In genomic region chr11:65181569-65182257, GRCh38 we compare ENCODE assay signal across 1 cellular context.
A peak's percentile ranks its signal among the peaks of the same experiment; 100 is the strongest.
TF ChIP-seq lines count a peak whose summit lies in the region.

CAPN1 (plus strand) TSS chr11:65181928; CDS start chr11:65182702, 774 bp downstream.

TF ChIP-seq in K562, 482 proteins besides CTCF, POLR2A, EP300 and RAD21 (continued from another document and continues in another):
- TF ChIP-seq, protein P1, sequence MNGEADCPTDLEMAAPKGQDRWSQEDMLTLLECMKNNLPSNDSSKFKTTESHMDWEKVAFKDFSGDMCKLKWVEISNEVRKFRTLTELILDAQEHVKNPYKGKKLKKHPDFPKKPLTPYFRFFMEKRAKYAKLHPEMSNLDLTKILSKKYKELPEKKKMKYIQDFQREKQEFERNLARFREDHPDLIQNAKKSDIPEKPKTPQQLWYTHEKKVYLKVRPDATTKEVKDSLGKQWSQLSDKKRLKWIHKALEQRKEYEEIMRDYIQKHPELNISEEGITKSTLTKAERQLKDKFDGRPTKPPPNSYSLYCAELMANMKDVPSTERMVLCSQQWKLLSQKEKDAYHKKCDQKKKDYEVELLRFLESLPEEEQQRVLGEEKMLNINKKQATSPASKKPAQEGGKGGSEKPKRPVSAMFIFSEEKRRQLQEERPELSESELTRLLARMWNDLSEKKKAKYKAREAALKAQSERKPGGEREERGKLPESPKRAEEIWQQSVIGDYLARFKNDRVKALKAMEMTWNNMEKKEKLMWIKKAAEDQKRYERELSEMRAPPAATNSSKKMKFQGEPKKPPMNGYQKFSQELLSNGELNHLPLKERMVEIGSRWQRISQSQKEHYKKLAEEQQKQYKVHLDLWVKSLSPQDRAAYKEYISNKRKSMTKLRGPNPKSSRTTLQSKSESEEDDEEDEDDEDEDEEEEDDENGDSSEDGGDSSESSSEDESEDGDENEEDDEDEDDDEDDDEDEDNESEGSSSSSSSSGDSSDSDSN (IDR thresholded peaks at IDR 0.05; ENCODE audit: borderline replicate concordance in 1 of 2, low read depth in 2 of 2, low read length in 2 of 2), result 0 out of 4 replicates have a peak, but pooled peaks of 1 of the 2 experiments have one; percentile 13
- TF ChIP-seq HES1 (IDR thresholded peaks at IDR 0.05; ENCODE audit: low read depth), result no peak
- TF ChIP-seq JUND (IDR thresholded peaks at IDR 0.05; ENCODE audit: borderline replicate concordance, low read depth, low read length), result peak; percentile 79
- TF ChIP-seq JUND (tag; IDR thresholded peaks at IDR 0.05; ENCODE audit: borderline replicate concordance, low read depth, low read length), result peak; percentile 42; the same call in 1 of the 3 replicates
- no peak for TF ChIP-seq NR2F6 (CRISPR knock-in tag; IDR thresholded peaks at IDR 0.05)
- TF ChIP-seq HDAC3 (IDR thresholded peaks at IDR 0.05; ENCODE audit: borderline replicate concordance, partially characterized antibody), result no peak
- TF ChIP-seq HNRNPK (IDR thresholded peaks at IDR 0.05; ENCODE audit: low read depth, low read length, poor library complexity, severe bottlenecking), result no peak
- TF ChIP-seq, protein P2, sequence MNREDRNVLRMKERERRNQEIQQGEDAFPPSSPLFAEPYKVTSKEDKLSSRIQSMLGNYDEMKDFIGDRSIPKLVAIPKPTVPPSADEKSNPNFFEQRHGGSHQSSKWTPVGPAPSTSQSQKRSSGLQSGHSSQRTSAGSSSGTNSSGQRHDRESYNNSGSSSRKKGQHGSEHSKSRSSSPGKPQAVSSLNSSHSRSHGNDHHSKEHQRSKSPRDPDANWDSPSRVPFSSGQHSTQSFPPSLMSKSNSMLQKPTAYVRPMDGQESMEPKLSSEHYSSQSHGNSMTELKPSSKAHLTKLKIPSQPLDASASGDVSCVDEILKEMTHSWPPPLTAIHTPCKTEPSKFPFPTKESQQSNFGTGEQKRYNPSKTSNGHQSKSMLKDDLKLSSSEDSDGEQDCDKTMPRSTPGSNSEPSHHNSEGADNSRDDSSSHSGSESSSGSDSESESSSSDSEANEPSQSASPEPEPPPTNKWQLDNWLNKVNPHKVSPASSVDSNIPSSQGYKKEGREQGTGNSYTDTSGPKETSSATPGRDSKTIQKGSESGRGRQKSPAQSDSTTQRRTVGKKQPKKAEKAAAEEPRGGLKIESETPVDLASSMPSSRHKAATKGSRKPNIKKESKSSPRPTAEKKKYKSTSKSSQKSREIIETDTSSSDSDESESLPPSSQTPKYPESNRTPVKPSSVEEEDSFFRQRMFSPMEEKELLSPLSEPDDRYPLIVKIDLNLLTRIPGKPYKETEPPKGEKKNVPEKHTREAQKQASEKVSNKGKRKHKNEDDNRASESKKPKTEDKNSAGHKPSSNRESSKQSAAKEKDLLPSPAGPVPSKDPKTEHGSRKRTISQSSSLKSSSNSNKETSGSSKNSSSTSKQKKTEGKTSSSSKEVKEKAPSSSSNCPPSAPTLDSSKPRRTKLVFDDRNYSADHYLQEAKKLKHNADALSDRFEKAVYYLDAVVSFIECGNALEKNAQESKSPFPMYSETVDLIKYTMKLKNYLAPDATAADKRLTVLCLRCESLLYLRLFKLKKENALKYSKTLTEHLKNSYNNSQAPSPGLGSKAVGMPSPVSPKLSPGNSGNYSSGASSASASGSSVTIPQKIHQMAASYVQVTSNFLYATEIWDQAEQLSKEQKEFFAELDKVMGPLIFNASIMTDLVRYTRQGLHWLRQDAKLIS (CRISPR knock-in tag; IDR thresholded peaks at IDR 0.05), result no peak; the same call in 1 of the 2 replicates
- TF ChIP-seq ZEB2 (IDR thresholded peaks at IDR 0.05), result no peak
- no peak for TF ChIP-seq ZBTB33 (CRISPR knock-in tag; IDR thresholded peaks at IDR 0.05)
- no peak for TF ChIP-seq NEUROD1 (IDR thresholded peaks at IDR 0.05; ENCODE audit: borderline replicate concordance, low read depth, low read length, partially characterized antibody)
- no peak for TF ChIP-seq ZNF696 (CRISPR knock-in tag; conservative IDR thresholded peaks at IDR 0.05)
- no peak for TF ChIP-seq FOXK1 (CRISPR knock-in tag; IDR thresholded peaks at IDR 0.05; ENCODE audit: borderline replicate concordance)
- TF ChIP-seq CSDE1 (IDR thresholded peaks at IDR 0.05), result no peak
- no peak for TF ChIP-seq NFIX (CRISPR knock-in tag; IDR thresholded peaks at IDR 0.05; ENCODE audit: low read depth)
- peak; percentile 25; the same call in 1 of the 2 replicates for TF ChIP-seq MYC (IDR thresholded peaks at IDR 0.05; ENCODE audit: low read depth, low read length)
- no peak for TF ChIP-seq MYC (CRISPR knock-in tag; IDR thresholded peaks at IDR 0.05; ENCODE audit: borderline replicate concordance, low read depth)
- TF ChIP-seq ZBTB8A (IDR thresholded peaks at IDR 0.05; ENCODE audit: partially characterized antibody), result no peak
- no peak for TF ChIP-seq FOXA3 (CRISPR knock-in tag; conservative IDR thresholded peaks at IDR 0.05 in 1 of 2, IDR thresholded peaks at IDR 0.05 in 1 of 2)
- TF ChIP-seq ZNF57 (CRISPR knock-in tag; IDR thresholded peaks at IDR 0.05), result no peak
- no peak for TF ChIP-seq U2AF2 (optimal IDR thresholded peaks at IDR 0.05; ENCODE audit: low read depth, low read length)
- TF ChIP-seq NR2C2 (CRISPR knock-in tag; IDR thresholded peaks at IDR 0.05), result no peak
- TF ChIP-seq NR2C2 (tag; IDR thresholded peaks at IDR 0.05), result peak; percentile 71; the same call in 1 of the 2 replicates
- no peak for TF ChIP-seq MCM7 (IDR thresholded peaks at IDR 0.05)
- no peak for TF ChIP-seq CBX8 (IDR thresholded peaks at IDR 0.05; ENCODE audit: borderline replicate concordance, extremely low read depth, low read depth, low read length, poor library complexity, severe bottlenecking)
- no peak for TF ChIP-seq E2F5 (CRISPR knock-in tag; IDR thresholded peaks at IDR 0.05)
- no peak for TF ChIP-seq HLTF (IDR thresholded peaks at IDR 0.05)
- TF ChIP-seq NR2C1 (IDR thresholded peaks at IDR 0.05), result no peak
- TF ChIP-seq NR2C1 (tag; IDR thresholded peaks at IDR 0.05), result no peak
- peak in 1 of 2 experiments; percentile 25; a peak in 1 of 4 replicates for TF ChIP-seq TBL1XR1 (IDR thresholded peaks at IDR 0.05; ENCODE audit: low read length in 2 of 2)
- no peak; the same call in 1 of the 2 replicates for TF ChIP-seq JUN (IDR thresholded peaks at IDR 0.05; ENCODE audit: borderline replicate concordance, low read depth, low read length)
- TF ChIP-seq JUN (CRISPR knock-in tag; IDR thresholded peaks at IDR 0.05; ENCODE audit: borderline replicate concordance), result no peak
- peak; percentile 79 for TF ChIP-seq BHLHE40 (IDR thresholded peaks at IDR 0.05; ENCODE audit: low read length)
- TF ChIP-seq SAFB (IDR thresholded peaks at IDR 0.05; ENCODE audit: borderline replicate concordance, low read depth, low read length), result no peak
- no peak for TF ChIP-seq HDAC8 (tag; IDR thresholded peaks at IDR 0.05)
- no peak for TF ChIP-seq ZBTB34 (CRISPR knock-in tag; IDR thresholded peaks at IDR 0.05)
- no peak for TF ChIP-seq ZNF75A (CRISPR knock-in tag; IDR thresholded peaks at IDR 0.05)
- no peak for TF ChIP-seq ZNF785 (CRISPR knock-in tag; IDR thresholded peaks at IDR 0.05)
- no peak for TF ChIP-seq NCOA2 (IDR thresholded peaks at IDR 0.05; ENCODE audit: partially characterized antibody in 2 of 2)
- TF ChIP-seq HDAC6 (IDR thresholded peaks at IDR 0.05; ENCODE audit: low read depth, low read length), result no peak
- TF ChIP-seq ARID3A (IDR thresholded peaks at IDR 0.05; ENCODE audit: borderline replicate concordance, low read depth, low read length), result no peak
- no peak for TF ChIP-seq XRCC4 (IDR thresholded peaks at IDR 0.05; ENCODE audit: extremely low read depth, insufficient read depth, insufficient read length)
- TF ChIP-seq OTX1 (CRISPR knock-in tag; IDR thresholded peaks at IDR 0.05), result 0 out of 2 replicates have a peak, but pooled peaks have one; percentile 29
- TF ChIP-seq MTA2 (IDR thresholded peaks at IDR 0.05; ENCODE audit: low read depth), result no peak
- TF ChIP-seq PCBP1 (IDR thresholded peaks at IDR 0.05; ENCODE audit: low read depth, low read length, poor library complexity, severe bottlenecking), result no peak
- no peak for TF ChIP-seq E2F1 (CRISPR knock-in tag; IDR thresholded peaks at IDR 0.05)
- TF ChIP-seq GABPA (tag; conservative IDR thresholded peaks at IDR 0.05; ENCODE audit: low read depth), result peak; percentile 59
- TF ChIP-seq, protein P3, sequence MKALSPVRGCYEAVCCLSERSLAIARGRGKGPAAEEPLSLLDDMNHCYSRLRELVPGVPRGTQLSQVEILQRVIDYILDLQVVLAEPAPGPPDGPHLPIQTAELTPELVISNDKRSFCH (CRISPR knock-in tag; IDR thresholded peaks at IDR 0.05), result no peak
- TF ChIP-seq, protein P3 (tag; IDR thresholded peaks at IDR 0.05), result no peak
- TF ChIP-seq LEF1 (IDR thresholded peaks at IDR 0.05), result no peak
- TF ChIP-seq PHF8 (IDR thresholded peaks at IDR 0.05; ENCODE audit: borderline replicate concordance, low read length), result peak; percentile 70; the same call in 1 of the 2 replicates
- no peak for TF ChIP-seq NONO (IDR thresholded peaks at IDR 0.05; ENCODE audit: low read depth in 2 of 2, low read length in 1 of 2)
- no peak for TF ChIP-seq TAF9B (IDR thresholded peaks at IDR 0.05; ENCODE audit: partially characterized antibody)
- TF ChIP-seq SREBF2 (CRISPR knock-in tag; IDR thresholded peaks at IDR 0.05), result no peak
- TF ChIP-seq ZNF655 (CRISPR knock-in tag; IDR thresholded peaks at IDR 0.05), result no peak
